17 cellular contexts compared by ENCODE assay signal in genomic region chr5:168908207-168908606, GRCh38.
DNase-seq lines count a peak whose midpoint lies in the region; ATAC-seq and TF ChIP-seq lines count a peak whose summit lies in the region.
"Had no signal": no experiment of that assay in that cellular context is flagged by ENCODE, and none has a peak within 500 bp of the region (broad histone marks: within the 10 kb centered on the region; RNA-seq: fewer than 3 reads in every experiment).

No MANE protein-coding gene starts in this region.

- no peaks in the 10 kb centered on the region for H3K4me1 ChIP-seq in RWPE2 (ENCODE audit: insufficient read depth, poor library complexity, severe bottlenecking)

- no peaks in the 10 kb centered on the region for H3K36me3 Mint-ChIP-seq in nephron progenitor cell (ENCODE audit: low read depth)

- H3K27ac Mint-ChIP-seq in nephron progenitor cell = peak overlapping the region; percentile 87
- H3K27ac Mint-ChIP-seq: activated CD8-positive, alpha-beta T cell treated with anti-CD3 and anti-CD28 coated beads, Interleukin-2, amount 10 ng/mL, durations not matched to agents 7 days and 5 days; activated T-helper 17 cell treated with anti-CD3 and anti-CD28 coated beads, Interleukin-2, amount 50 U/mL, for 72 hours; B cell; progenitor cell of endocrine pancreas had no signal

- H3K27me3 ChIP-seq in RWPE2 (ENCODE audit: insufficient read depth, poor library complexity, severe bottlenecking) = no peaks in the 10 kb centered on the region

- ATAC-seq in RWPE2 (ENCODE audit: low read depth) (peak; percentile 65), GM19467 (IDR thresholded peaks at IDR 0.05; ENCODE audit: unreplicated experiment) (no peak), GM18520 (IDR thresholded peaks at IDR 0.05; ENCODE audit: unreplicated experiment) (no peak)
- ATAC-seq: activated CD8-positive, alpha-beta T cell treated with anti-CD3 and anti-CD28 coated beads, Interleukin-2, amount 10 ng/mL, durations not matched to agents 7 days and 5 days; activated T-helper 17 cell treated with anti-CD3 and anti-CD28 coated beads, Interleukin-2, amount 50 U/mL, for 72 hours had no signal

- no peaks in the 10 kb centered on the region for H3K36me3 ChIP-seq in RWPE2 (ENCODE audit: low read depth)

- TF ChIP-seq CTCF in RWPE2 (IDR thresholded peaks at IDR 0.05; ENCODE audit: poor library complexity, severe bottlenecking) (no peak), fibroblast of the aortic adventitia (IDR thresholded peaks at IDR 0.05; ENCODE audit: insufficient read depth, low read length) (no peak), nephron progenitor cell (IDR thresholded peaks at IDR 0.05) (no peak)

- H3K27me3 Mint-ChIP-seq in nephron progenitor cell (ENCODE audit: low read depth, poor library complexity) = peaks cover 25% of the 10 kb centered on the region

- no peaks in the 10 kb centered on the region for H3K9me3 Mint-ChIP-seq in nephron progenitor cell
- H3K9me3 Mint-ChIP-seq: activated T-helper 17 cell treated with anti-CD3 and anti-CD28 coated beads, Interleukin-2, amount 50 U/mL, for 72 hours had no signal

- H3K4me3 ChIP-seq in RWPE2 (ENCODE audit: severe bottlenecking) (no peak overlapping the region), fibroblast of the aortic adventitia (ENCODE audit: low read depth, low read length) (no peak overlapping the region)

- H3K4me3 Mint-ChIP-seq in nephron progenitor cell = no peak overlapping the region
- H3K4me3 Mint-ChIP-seq: activated CD8-positive, alpha-beta T cell treated with anti-CD3 and anti-CD28 coated beads, Interleukin-2, amount 10 ng/mL, durations not matched to agents 7 days and 5 days; activated T-helper 17 cell treated with anti-CD3 and anti-CD28 coated beads, Interleukin-2, amount 50 U/mL, for 72 hours; B cell had no signal

- H3K27ac ChIP-seq in RWPE2 (ENCODE audit: poor library complexity, severe bottlenecking) = no peak overlapping the region

- DNase-seq in EL (peak; percentile 45), RWPE2 (ENCODE audit: low spot score) (no peak), fibroblast of the aortic adventitia (ENCODE audit: low read depth) (peak; percentile 48), nephron progenitor cell (no peak), mucosa of gallbladder (ENCODE audit: low spot score) (no peak), NCI-H2171 (lab: John Stamatoyannopoulos, UW) (no peak)
- DNase-seq: activated CD8-positive, alpha-beta T cell treated with anti-CD3 and anti-CD28 coated beads, Interleukin-2, amount 10 ng/mL, durations not matched to agents 7 days and 5 days; aorta; effector memory CD4-positive, alpha-beta T cell; NCI-H2029; NCI-H82; SHP77 had no signal

- H3K4me1 Mint-ChIP-seq in nephron progenitor cell = peaks cover 9% of the 10 kb centered on the region
- H3K4me1 Mint-ChIP-seq: activated T-helper 17 cell treated with anti-CD3 and anti-CD28 coated beads, Interleukin-2, amount 50 U/mL, for 72 hours; B cell had no signal

- no peaks in the 10 kb centered on the region for H3K9me3 ChIP-seq in RWPE2 (ENCODE audit: severe bottlenecking)

Comparison
In these comparisons a context has a peak if more than half of its experiments do, and no peak if none do; other contexts are left out.
1. DNase-seq: peak in EL (single experiment) and fibroblast of the aortic adventitia (single experiment); none in RWPE2 (single experiment), nephron progenitor cell (single experiment), mucosa of gallbladder (single experiment) and NCI-H2171 (single experiment).